21 cellular contexts compared by ENCODE assay signal in the genomic region with DNA sequence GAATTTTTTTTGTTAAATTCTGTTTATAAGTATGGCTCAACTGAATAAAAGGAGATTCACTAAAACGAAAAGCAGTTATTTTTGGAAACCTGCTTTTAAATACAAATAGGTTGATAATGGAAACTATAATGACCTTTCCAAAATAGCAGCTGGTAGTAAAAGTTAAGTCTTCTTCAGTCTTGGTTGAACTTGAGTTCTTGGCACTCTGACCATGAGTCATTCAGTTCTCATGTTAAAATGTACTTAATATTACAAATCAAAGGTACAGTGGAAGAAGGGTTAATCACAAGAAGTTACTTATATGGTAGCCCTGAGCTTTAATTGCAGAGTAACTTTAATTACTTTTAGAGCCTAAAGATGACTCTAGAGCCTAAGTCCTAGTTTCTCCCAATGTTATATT.
DNase-seq lines count a peak whose midpoint lies in the region; ATAC-seq and TF ChIP-seq lines count a peak whose summit lies in the region.
"Had no signal": no experiment of that assay in that cellular context is flagged by ENCODE, and none has a peak within 500 bp of the region (broad histone marks: within the 10 kb centered on the region; RNA-seq: fewer than 3 reads in every experiment).

No MANE protein-coding gene starts in this region.

- DNase-seq in GM23248 = peak; percentile 64
- peak; percentile 57 for DNase-seq in amniotic epithelial cell (ENCODE audit: low read depth)
- peak; percentile 88 for DNase-seq in fibroblast of mammary gland (ENCODE audit: low read depth)
- peak; percentile 49 for DNase-seq in stromal cell of bone marrow (ENCODE audit: low read depth)
- DNase-seq in inferior parietal cortex (ENCODE audit: extremely low spot score) = no peak
- DNase-seq in activated CD4-positive, alpha-beta T cell treated with anti-CD3 and anti-CD28 coated beads for 36 hours = no peak
- DNase-seq in immature natural killer cell = no peak
- DNase-seq in stimulated activated naive CD4-positive, alpha-beta T cell (lab: John Stamatoyannopoulos, UW) = no peak
- DNase-seq: activated CD8-positive, alpha-beta T cell treated with anti-CD3 and anti-CD28 coated beads for 36 hours; activated naive CD8-positive, alpha-beta T cell treated with anti-CD3 and anti-CD28 coated beads, Interleukin-2, amount 10 ng/mL, durations not matched to agents 7 days and 5 days; activated T-cell treated with anti-CD3 and anti-CD28 coated beads, Interleukin-2, amount 50 U/mL, for 72 hours; heart left ventricle; islet precursor cell; stimulated activated CD4-positive, alpha-beta T cell treated with anti-CD3 and anti-CD28 coated beads, Interleukin-12 subunit alpha, Interleukin-12 subunit beta, amount 100 ng/mL, for 4 hours had no signal

- H3K27ac ChIP-seq in GM23248 = no peak overlapping the region
- H3K27ac ChIP-seq: prostate gland, VCaP had no signal

- no peaks in the 10 kb centered on the region for H3K79me2 ChIP-seq in GM23248 (ENCODE audit: insufficient read depth)

- H3K36me3 Mint-ChIP-seq in activated CD4-positive, alpha-beta T cell treated with anti-CD3 and anti-CD28 coated beads for 36 hours (ENCODE audit: low read depth) = peaks cover 22% of the 10 kb centered on the region
- H3K36me3 Mint-ChIP-seq in immature natural killer cell = peaks cover 9 to 35% (median 13%) of the 10 kb centered on the region in 3 donors

- no peaks in the 10 kb centered on the region for H3K9me3 ChIP-seq in GM23248 (ENCODE audit: low read depth)
- H3K9me3 ChIP-seq: heart left ventricle, prostate gland had no signal

- H3K36me3 ChIP-seq in GM23248 (ENCODE audit: low read depth) = peaks cover 41% of the 10 kb centered on the region
- H3K36me3 ChIP-seq: prostate gland had no signal

- no peak overlapping the region for H2AFZ ChIP-seq in GM23248

- ATAC-seq in activated CD4-positive, alpha-beta T cell treated with anti-CD3 and anti-CD28 coated beads for 36 hours = no peak
- ATAC-seq: activated CD8-positive, alpha-beta T cell treated with anti-CD3 and anti-CD28 coated beads for 36 hours; activated T-cell treated with anti-CD3 and anti-CD28 coated beads, Interleukin-2, amount 50 U/mL, for 72 hours; heart left ventricle; stimulated activated memory B cell treated with anti-CD40 and anti-IgM and Interleukin-4, amounts not matched to agents 10 μg/mL and 1 μg/mL and 100 μg/mL, for 72 hours had no signal

- CTCF ChIA-PET in activated CD4-positive, alpha-beta T cell treated with anti-CD3 and anti-CD28 coated beads for 36 hours (lab: Charles Lee) = interaction anchor here (0.7 to 1.3 kb wide), 3 partner anchors 16 to 250 kb away, joined by 3 to 7 read pairs (median 3); no protein-coding TSS in a partner anchor

- intact Hi-C loops in activated CD4-positive, alpha-beta T cell treated with anti-CD3 and anti-CD28 coated beads for 36 hours (cut with DNase I, micrococcal nuclease) = loop anchor here in 1 of 2 experiments (1.0 kb wide), 1 partner anchor 250 kb away; no protein-coding TSS in a partner anchor

- no peak overlapping the region for H3K4me2 ChIP-seq in GM23248 (ENCODE audit: unreplicated experiment)

- no peaks in the 10 kb centered on the region for H3K9me2 ChIP-seq in GM23248 (ENCODE audit: insufficient read depth)

- H3K27me3 Mint-ChIP-seq in activated CD4-positive, alpha-beta T cell treated with anti-CD3 and anti-CD28 coated beads for 36 hours = no peaks in the 10 kb centered on the region
- H3K27me3 Mint-ChIP-seq in immature natural killer cell (ENCODE audit: low read depth in 3 of 3) = no peaks in the 10 kb centered on the region
- H3K27me3 Mint-ChIP-seq: activated CD8-positive, alpha-beta T cell treated with anti-CD3 and anti-CD28 coated beads for 36 hours; activated naive CD8-positive, alpha-beta T cell treated with anti-CD3 and anti-CD28 coated beads, Interleukin-2, amount 10 ng/mL, durations not matched to agents 7 days and 5 days; CD8-positive, alpha-beta memory T cell; memory B cell; stimulated activated memory B cell treated with anti-CD40 and anti-IgM and Interleukin-4, amounts not matched to agents 10 μg/mL and 1 μg/mL and 100 μg/mL, for 72 hours; type B pancreatic cell had no signal

- no peak overlapping the region for H3K27ac Mint-ChIP-seq in activated CD4-positive, alpha-beta T cell treated with anti-CD3 and anti-CD28 coated beads for 36 hours
- H3K27ac Mint-ChIP-seq in immature natural killer cell = no peak overlapping the region
- H3K27ac Mint-ChIP-seq: activated naive CD8-positive, alpha-beta T cell treated with anti-CD3 and anti-CD28 coated beads, Interleukin-2, amount 10 ng/mL, durations not matched to agents 7 days and 5 days; memory B cell; nephron; type B pancreatic cell had no signal

- no peaks in the 10 kb centered on the region for H4K20me1 ChIP-seq in GM23248 (ENCODE audit: insufficient read depth)

- WGBS in GM23248 (ENCODE audit: low coverage in 1 of 2, low lambda C conversion rate in 2 of 2, missing lambda C conversion rate in 2 of 2), 2 experiments = 12 to 20% methylated on average over 1 of the region's 1 CpG

- H3K27me3 ChIP-seq in GM23248 (replicated peaks; ENCODE audit: insufficient read depth) = no peaks in the 10 kb centered on the region
- H3K27me3 ChIP-seq: heart left ventricle had no signal

- H3K9me3 Mint-ChIP-seq in activated CD4-positive, alpha-beta T cell treated with anti-CD3 and anti-CD28 coated beads for 36 hours (ENCODE audit: low read depth) = no peaks in the 10 kb centered on the region
- no peaks in the 10 kb centered on the region for H3K9me3 Mint-ChIP-seq in immature natural killer cell
- H3K9me3 Mint-ChIP-seq: activated CD8-positive, alpha-beta T cell treated with anti-CD3 and anti-CD28 coated beads for 36 hours; activated naive CD8-positive, alpha-beta T cell treated with anti-CD3 and anti-CD28 coated beads, Interleukin-2, amount 10 ng/mL, durations not matched to agents 7 days and 5 days; activated T-cell treated with anti-CD3 and anti-CD28 coated beads, Interleukin-2, amount 50 U/mL, for 72 hours; CD8-positive, alpha-beta memory T cell; memory B cell; nephron; stimulated activated memory B cell treated with anti-CD40 and anti-IgM and Interleukin-4, amounts not matched to agents 10 μg/mL and 1 μg/mL and 100 μg/mL, for 72 hours; type B pancreatic cell had no signal

- POLR2A ChIA-PET in activated CD4-positive, alpha-beta T cell treated with anti-CD3 and anti-CD28 coated beads for 36 hours (lab: Charles Lee) = no interaction called here

- no peak overlapping the region for H3K9ac ChIP-seq in GM23248

- no peak overlapping the region for H3K4me3 Mint-ChIP-seq in activated CD4-positive, alpha-beta T cell treated with anti-CD3 and anti-CD28 coated beads for 36 hours
- no peak overlapping the region for H3K4me3 Mint-ChIP-seq in immature natural killer cell
- H3K4me3 Mint-ChIP-seq: activated CD8-positive, alpha-beta T cell treated with anti-CD3 and anti-CD28 coated beads for 36 hours; activated naive CD8-positive, alpha-beta T cell treated with anti-CD3 and anti-CD28 coated beads, Interleukin-2, amount 10 ng/mL, durations not matched to agents 7 days and 5 days; activated T-cell treated with anti-CD3 and anti-CD28 coated beads, Interleukin-2, amount 50 U/mL, for 72 hours; CD8-positive, alpha-beta memory T cell; memory B cell; nephron; stimulated activated memory B cell treated with anti-CD40 and anti-IgM and Interleukin-4, amounts not matched to agents 10 μg/mL and 1 μg/mL and 100 μg/mL, for 72 hours; type B pancreatic cell had no signal

- H3F3A ChIP-seq in GM23248 (ENCODE audit: insufficient read depth) = no peaks in the 10 kb centered on the region

- in situ Hi-C loops in GM23248 (cut with MboI) = loop anchor here (10.0 kb wide), 1 partner anchor 252 kb away; no protein-coding TSS in a partner anchor

- no peaks in the 10 kb centered on the region for H3K4me1 Mint-ChIP-seq in activated CD4-positive, alpha-beta T cell treated with anti-CD3 and anti-CD28 coated beads for 36 hours
- no peaks in the 10 kb centered on the region for H3K4me1 Mint-ChIP-seq in immature natural killer cell
- H3K4me1 Mint-ChIP-seq: activated naive CD8-positive, alpha-beta T cell treated with anti-CD3 and anti-CD28 coated beads, Interleukin-2, amount 10 ng/mL, durations not matched to agents 7 days and 5 days; memory B cell; nephron; stimulated activated memory B cell treated with anti-CD40 and anti-IgM and Interleukin-4, amounts not matched to agents 10 μg/mL and 1 μg/mL and 100 μg/mL, for 72 hours had no signal

- H3K4me3 ChIP-seq in GM23248 (no peak overlapping the region), fibroblast of mammary gland (ENCODE audit: control insufficient read depth, low read depth, low read length) (no peak overlapping the region)
- H3K4me3 ChIP-seq: heart left ventricle, prostate gland had no signal

- peaks cover 5% of the 10 kb centered on the region; the same call in 1 of the 2 replicates for H3K4me1 ChIP-seq in GM23248 (ENCODE audit: insufficient read depth)
- H3K4me1 ChIP-seq: prostate gland had no signal

- no peak for TF ChIP-seq CTCF in fibroblast of mammary gland (conservative IDR thresholded peaks at IDR 0.05; ENCODE audit: control insufficient read depth, insufficient read depth, low read depth, low read length)

Comparison
In these comparisons a context has a peak if more than half of its experiments do, and no peak if none do; other contexts are left out.
1. DNase-seq: peak in GM23248 (single experiment), amniotic epithelial cell (single experiment), fibroblast of mammary gland (single experiment) and stromal cell of bone marrow (single experiment); none in inferior parietal cortex (single experiment), activated CD4-positive, alpha-beta T cell treated with anti-CD3 and anti-CD28 coated beads for 36 hours (single experiment), immature natural killer cell (0 of 3) and stimulated activated naive CD4-positive, alpha-beta T cell (0 of 6).